Comparison of ENCODE assay signal across 8 cellular contexts in genomic region chr21:33229099-33229775, GRCh38. TPM values are rescaled to one million over a fixed set of nuclear protein-coding genes. Genes with fewer than 3 reads are reported as not detected.
DNase-seq lines count a peak whose midpoint lies in the region; ATAC-seq lines count a peak whose summit lies in the region.

No MANE protein-coding gene starts in this region.

- no peaks in the 10 kb centered on the region for H3K4me1 ChIP-seq in endocrine pancreas (ENCODE audit: control insufficient read depth, insufficient read depth, low read length)

- intact Hi-C loops in sciatic nerve (cut with DNase I), result no loop called here

- peak; percentile 1 for ATAC-seq in GM18907 (IDR thresholded peaks at IDR 0.05; ENCODE audit: unreplicated experiment)
- peak; percentile 12 for ATAC-seq in sciatic nerve
- no peak for ATAC-seq in GM19023 (IDR thresholded peaks at IDR 0.05; ENCODE audit: unreplicated experiment)

- peak; percentile 58 for DNase-seq in NCI-H1417 treated with DMSO at 0.1 percent for 48 hours (lab: John Stamatoyannopoulos, UW)
- DNase-seq in sciatic nerve (ENCODE audit: low spot score), result no peak
- DNase-seq in OCI-M1 (lab: John Stamatoyannopoulos, UW), result no peak
- no peak for DNase-seq in stimulated activated naive CD4-positive, alpha-beta T cell (lab: John Stamatoyannopoulos, UW)
- DNase-seq in NK-92 (lab: John Stamatoyannopoulos, UW; ENCODE audit: unreplicated experiment), result no peak

- H3K27me3 ChIP-seq in endocrine pancreas (ENCODE audit: control insufficient read depth, insufficient read depth, low read length), result no peaks in the 10 kb centered on the region

- peak overlapping the region; percentile 40 for H3K9ac ChIP-seq in endocrine pancreas (ENCODE audit: control insufficient read depth, insufficient read depth, low read length)

- no peaks in the 10 kb centered on the region for H3K9me3 ChIP-seq in endocrine pancreas (ENCODE audit: control insufficient read depth, low read length)

- no peaks in the 10 kb centered on the region for H3K36me3 ChIP-seq in endocrine pancreas (ENCODE audit: control insufficient read depth, insufficient read depth, low read length)

- peak overlapping the region; percentile 46 for H3K4me3 ChIP-seq in endocrine pancreas (ENCODE audit: control insufficient read depth, insufficient read depth, low read length)

RNA-seq across cellular contexts. Expression of gene IFNAR2, which starts 0.5 kb away (rescaled TPM):
- 43.3 TPM for total RNA-seq in sciatic nerve

RNA-seq across cellular contexts. Expression of gene IL10RB, which starts 36.9 kb away (rescaled TPM):
- total RNA-seq in sciatic nerve, result 25.5 TPM
